8 cellular contexts compared by ENCODE assay signal in genomic region chr1:46489638-46490602, GRCh38. TPM values are rescaled to one million over a fixed set of nuclear protein-coding genes. Genes with fewer than 3 reads are reported as not detected.
DNase-seq lines count a peak whose midpoint lies in the region; ATAC-seq and TF ChIP-seq lines count a peak whose summit lies in the region.

DMBX1 (plus strand) TSS chr1:46489836; CDS start chr1:46507011, 17,175 bp downstream.

- H2AFZ ChIP-seq in OCI-LY1 (ENCODE audit: low read length) = no peak within 1 kb of the TSS

- 7% methylated on average over 37 of the region's 93 CpGs for WGBS in right lobe of liver (ENCODE audit: insufficient coverage, low coverage, low lambda C conversion rate, missing lambda C conversion rate)

- intact Hi-C loops in breast epithelium (cut with DNase I; ENCODE audit: low total_unique reads) = no loop called here
- intact Hi-C loops in right lobe of liver (cut with DNase I) = loop anchor here in 1 of 2 donors (10.0 kb wide), 1 partner anchor 495 kb away; no protein-coding TSS in a partner anchor

- H3K4me3 Mint-ChIP-seq in stimulated activated naive CD8-positive, alpha-beta T cell treated with anti-CD3 and anti-CD28 coated beads, Interleukin-15, amount 100 ng/mL, for 72 hours = peak within 1 kb of the TSS; percentile 80 to 84

- in situ Hi-C loops in GM13976 (cut with MboI; ENCODE audit: low sequenced_read_pairs, unreplicated experiment) = no loop called here

- H3K27ac Mint-ChIP-seq in stimulated activated naive CD8-positive, alpha-beta T cell treated with anti-CD3 and anti-CD28 coated beads, Interleukin-15, amount 100 ng/mL, for 72 hours = peak within 1 kb of the TSS; percentile 5 to 78

- no peaks in the 10 kb centered on the region for H4K20me1 ChIP-seq in OCI-LY1 (ENCODE audit: insufficient read depth, low read length)

- peaks cover 43% of the 10 kb centered on the region for H3K4me1 Mint-ChIP-seq in stimulated activated naive CD8-positive, alpha-beta T cell treated with anti-CD3 and anti-CD28 coated beads, Interleukin-15, amount 100 ng/mL, for 72 hours

- peaks cover 100% of the 10 kb centered on the region for H3K27me3 Mint-ChIP-seq in stimulated activated naive CD8-positive, alpha-beta T cell treated with anti-CD3 and anti-CD28 coated beads, Interleukin-15, amount 100 ng/mL, for 72 hours

- H3K79me2 ChIP-seq in OCI-LY1 (ENCODE audit: insufficient read depth, low read length) = no peaks in the 10 kb centered on the region

- ATAC-seq in right lobe of liver (peak; percentile 57 to 76 (median 68)), GM19467 (IDR thresholded peaks at IDR 0.05; ENCODE audit: unreplicated experiment) (no peak)
- peak; percentile 64 for ATAC-seq in stimulated activated naive CD8-positive, alpha-beta T cell treated with anti-CD3 and anti-CD28 coated beads, Interleukin-15, amount 100 ng/mL, for 72 hours

- H3K4me1 ChIP-seq in OCI-LY1 (ENCODE audit: insufficient read depth, low read length, severe bottlenecking) = no peaks in the 10 kb centered on the region
- peaks cover 6 to 12% of the 10 kb centered on the region in 2 donors for H3K4me1 ChIP-seq in breast epithelium
- peaks cover 0 to 3% (median 0%) of the 10 kb centered on the region in 4 donors for H3K4me1 ChIP-seq in right lobe of liver

- no peaks in the 10 kb centered on the region for H3K9me2 ChIP-seq in OCI-LY1 (ENCODE audit: low read depth, low read length)

- H3K27me3 ChIP-seq in OCI-LY1 (ENCODE audit: insufficient read depth, low read length) (peaks cover 12% of the 10 kb centered on the region; the same call in 1 of the 2 replicates), breast epithelium (peaks cover 12 to 100% of the 10 kb centered on the region in 2 donors), right lobe of liver (peaks cover 4 to 44% of the 10 kb centered on the region in 2 donors)

- peak within 1 kb of the TSS; percentile 41; the same call in 1 of the 2 replicates for H3K4me2 ChIP-seq in OCI-LY1 (ENCODE audit: low read length)

- TF ChIP-seq POLR2A in breast epithelium (IDR thresholded peaks at IDR 0.05) (no peak), right lobe of liver (IDR thresholded peaks at IDR 0.05) (no peak)

- H3K9me3 ChIP-seq in OCI-LY1 (ENCODE audit: low read length) (no peaks in the 10 kb centered on the region), breast epithelium (no peaks in the 10 kb centered on the region), right lobe of liver (no peaks in the 10 kb centered on the region)

- TF ChIP-seq CTCF in GM13976 (IDR thresholded peaks at IDR 0.05; ENCODE audit: borderline replicate concordance, control extremely low read depth, extremely low read depth, insufficient read depth, missing control alignments) (no peak), OCI-LY1 (IDR thresholded peaks at IDR 0.05; ENCODE audit: low read length) (no peak), breast epithelium (IDR thresholded peaks at IDR 0.05) (no peak), right lobe of liver (IDR thresholded peaks at IDR 0.05) (no peak)

- H3K9ac ChIP-seq in OCI-LY1 (ENCODE audit: low read length) = no peak within 1 kb of the TSS

- H3F3A ChIP-seq in OCI-LY1 (ENCODE audit: insufficient read depth, low read length) = no peaks in the 10 kb centered on the region

- DNase-seq in A172 (ENCODE audit: low spot score) (peak; percentile 13), GM13976 (ENCODE audit: low spot score) (peak; percentile 72), breast epithelium (ENCODE audit: low spot score in 2 of 2) (no peak), right lobe of liver (peak in 2 of 3 donors; percentile 11 to 38)
- DNase-seq in stimulated activated naive CD8-positive, alpha-beta T cell treated with anti-CD3 and anti-CD28 coated beads, Interleukin-15, amount 100 ng/mL, for 72 hours = peak in 1 of 2 donors; percentile 37
- no peak for DNase-seq in effector CD4-positive, alpha-beta T cell

- H3K36me3 ChIP-seq in OCI-LY1 (ENCODE audit: insufficient read depth, low read length) (no peaks in the 10 kb centered on the region), breast epithelium (no peaks in the 10 kb centered on the region), right lobe of liver (no peaks in the 10 kb centered on the region)

- no peak within 1 kb of the TSS for H3K27ac ChIP-seq in OCI-LY1 (ENCODE audit: low read depth, low read length, poor library complexity, severe bottlenecking)
- no peak within 1 kb of the TSS for H3K27ac ChIP-seq in breast epithelium
- H3K27ac ChIP-seq in right lobe of liver = no peak within 1 kb of the TSS

- H3K4me3 ChIP-seq in OCI-LY1 (ENCODE audit: low read depth, low read length, poor library complexity, severe bottlenecking) (peak within 1 kb of the TSS; percentile 38), breast epithelium (peak within 1 kb of the TSS; percentile 13 to 69 (median 46)), right lobe of liver (peak within 1 kb of the TSS in 2 of 3 donors; percentile 6 to 21)

- H3K9me3 Mint-ChIP-seq in stimulated activated naive CD8-positive, alpha-beta T cell treated with anti-CD3 and anti-CD28 coated beads, Interleukin-15, amount 100 ng/mL, for 72 hours = no peaks in the 10 kb centered on the region

RNA-seq across cellular contexts. Expression of gene DMBX1, which starts in this region (rescaled TPM):
- total RNA-seq in A172 (2014; rRNA removed; shearing (Covaris generic)) = 0.89 and 1.3 TPM in 2 replicates
- total RNA-seq in breast epithelium (not detected), right lobe of liver (not detected)

Comparison
In these comparisons a context has a peak if more than half of its experiments do, and no peak if none do; other contexts are left out.
1. Peak in DNase-seq, ATAC-seq and H3K4me3 ChIP-seq in right lobe of liver; RNA of the gene not detected or under 1 TPM.
2. DNase-seq: peak in A172 (single experiment) and GM13976 (single experiment); none in breast epithelium (0 of 2) and effector CD4-positive, alpha-beta T cell (single experiment).
3. Peak in every context shown above with its lines, with median percentiles within 50 percentile points of each other: H3K4me3 ChIP-seq.